Comparison of ENCODE assay signal across 9 cellular contexts in the genomic region with DNA sequence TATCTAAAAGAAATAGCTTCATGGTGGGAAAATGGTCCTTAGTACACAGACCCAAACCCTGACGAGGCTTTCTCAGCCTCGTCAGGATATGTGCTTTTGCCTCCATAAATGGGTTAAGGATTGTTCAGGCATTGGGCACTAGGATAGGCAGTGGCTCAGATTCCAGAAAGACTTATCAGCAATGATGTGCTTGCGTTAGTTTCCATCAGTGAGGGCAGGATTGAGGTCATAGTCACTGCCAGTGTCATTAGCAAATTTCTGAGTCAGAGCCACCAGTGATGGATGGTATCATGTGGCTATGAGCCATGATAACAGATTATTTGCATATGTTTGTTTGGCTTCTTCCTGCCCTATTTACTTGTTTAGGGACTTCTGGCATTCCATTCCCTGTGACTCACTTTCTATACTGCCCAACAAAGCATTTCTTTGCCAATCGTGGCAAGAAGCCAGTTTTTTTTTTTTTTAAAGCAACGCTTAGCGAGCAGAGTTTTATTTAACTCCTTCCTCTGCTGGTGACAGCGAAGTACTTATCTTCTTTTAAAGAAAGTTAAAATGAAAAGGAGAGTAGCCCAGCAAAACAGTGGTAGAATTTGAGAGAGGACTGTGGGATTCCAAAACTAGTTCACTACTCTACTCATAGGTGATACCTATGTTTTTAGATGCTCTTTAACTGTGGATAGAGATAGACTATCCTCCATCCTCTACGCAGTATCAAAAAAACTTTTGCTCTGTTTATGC. TPM values are rescaled to one million over a fixed set of nuclear protein-coding genes. Genes with fewer than 3 reads are reported as not detected.
DNase-seq lines count a peak whose midpoint lies in the region; ATAC-seq and TF ChIP-seq lines count a peak whose summit lies in the region.
"Had no signal": no experiment of that assay in that cellular context is flagged by ENCODE, and none has a peak within 500 bp of the region (broad histone marks: within the 10 kb centered on the region; RNA-seq: fewer than 3 reads in every experiment).

No MANE protein-coding gene starts in this region.

- H3K27ac Mint-ChIP-seq in naive thymus-derived CD8-positive, alpha-beta T cell, result peak overlapping the region in 1 of 10 donors; percentile 53

- intact Hi-C loops in right lobe of liver (cut with DNase I), result no loop called here

- DNase-seq in NCI-H2107 treated with DMSO at 0.1 percent for 48 hours (lab: John Stamatoyannopoulos, UW; ENCODE audit: unreplicated experiment) (peak; percentile 46), NCI-H2107 (lab: John Stamatoyannopoulos, UW) (no peak), NCI-H2171 (lab: John Stamatoyannopoulos, UW) (peak; percentile 20), right lobe of liver (no peak), GM10266 (ENCODE audit: extremely low spot score) (no peak)
- DNase-seq in naive thymus-derived CD8-positive, alpha-beta T cell, result no peak
- DNase-seq: DND-41 had no signal

- no peaks in the 10 kb centered on the region for H3K9me3 ChIP-seq in right lobe of liver

- 9% methylated on average over 8 of the region's 8 CpGs for WGBS in right lobe of liver (ENCODE audit: insufficient coverage, low coverage, low lambda C conversion rate, missing lambda C conversion rate)

- no peaks in the 10 kb centered on the region for H3K36me3 ChIP-seq in right lobe of liver

- peak; percentile 87 to 93 (median 92) for ATAC-seq in right lobe of liver
- ATAC-seq in naive thymus-derived CD8-positive, alpha-beta T cell, result no peak
- no peak for ATAC-seq in HG02981 (IDR thresholded peaks at IDR 0.05; ENCODE audit: unreplicated experiment)

- no peaks in the 10 kb centered on the region for H3K36me3 Mint-ChIP-seq in naive thymus-derived CD8-positive, alpha-beta T cell

- peaks cover 0 to 7% (median 0%) of the 10 kb centered on the region in 4 donors for H3K4me1 ChIP-seq in right lobe of liver

- POLR2A ChIA-PET in naive thymus-derived CD8-positive, alpha-beta T cell (lab: Charles Lee), result no interaction called here

- no peaks in the 10 kb centered on the region for H3K9me3 Mint-ChIP-seq in naive thymus-derived CD8-positive, alpha-beta T cell

- TF ChIP-seq CTCF in right lobe of liver (IDR thresholded peaks at IDR 0.05) (peak in 1 of 4 donors; percentile 16), GM10266 (IDR thresholded peaks at IDR 0.05; ENCODE audit: control insufficient read depth, insufficient read depth, low read depth, missing control alignments) (no peak)

- H3K4me1 Mint-ChIP-seq in naive thymus-derived CD8-positive, alpha-beta T cell, result peaks cover 0 to 9% (median 0%) of the 10 kb centered on the region in 4 donors

- H3K27me3 Mint-ChIP-seq in naive thymus-derived CD8-positive, alpha-beta T cell, result peaks cover 0 to 4% (median 0%) of the 10 kb centered on the region in 5 donors

- H3K4me3 ChIP-seq in right lobe of liver, result no peak overlapping the region

- H3K27ac ChIP-seq in cingulate gyrus (ENCODE audit: low read depth, low read length), result peak overlapping the region; percentile 33
- peak overlapping the region; percentile 3 to 67 (median 22) for H3K27ac ChIP-seq in right lobe of liver

- no peak overlapping the region for H3K4me3 Mint-ChIP-seq in naive thymus-derived CD8-positive, alpha-beta T cell

- TF ChIP-seq POLR2A in right lobe of liver (IDR thresholded peaks at IDR 0.05), result no peak

- no peaks in the 10 kb centered on the region for H3K27me3 ChIP-seq in right lobe of liver

RNA-seq across cellular contexts. Expression of a gene that starts 44.4 kb away (rescaled TPM):
- total RNA-seq in right lobe of liver, result under 1 TPM in 4 of 6 experiments, not detected in 2; 0.07 to 0.31 (median 0.10) TPM
- total RNA-seq in naive thymus-derived CD8-positive, alpha-beta T cell, result not detected
- polyA plus RNA-seq in naive thymus-derived CD8-positive, alpha-beta T cell, result not detected

Comparison
In these comparisons a context has a peak if more than half of its experiments do, and no peak if none do; other contexts are left out.
1. DNase-seq: peak in NCI-H2107 treated with DMSO at 0.1 percent for 48 hours (single experiment) and NCI-H2171 (single experiment); none in NCI-H2107 (single experiment), right lobe of liver (0 of 3), naive thymus-derived CD8-positive, alpha-beta T cell (0 of 10) and GM10266 (single experiment).
2. ATAC-seq: peak in right lobe of liver (4 of 4); none in naive thymus-derived CD8-positive, alpha-beta T cell (0 of 2) and HG02981 (single experiment).